8 cellular contexts compared by ENCODE assay signal in genomic region chr13:25232937-25233515, GRCh38. TPM values are rescaled to one million over a fixed set of nuclear protein-coding genes. Genes with fewer than 3 reads are reported as not detected.
DNase-seq lines count a peak whose midpoint lies in the region; ATAC-seq, FAIRE-seq and TF ChIP-seq lines count a peak whose summit lies in the region.

No MANE protein-coding gene starts in this region.

- H3K9me3 ChIP-seq in left ventricle myocardium inferior (replicated peaks) (no peaks in the 10 kb centered on the region), hepatocyte (ENCODE audit: low read depth) (no peaks in the 10 kb centered on the region), thyroid gland (no peaks in the 10 kb centered on the region)

- H3K79me2 ChIP-seq in hepatocyte = no peaks in the 10 kb centered on the region

- H3K4me2 ChIP-seq in hepatocyte = no peak overlapping the region

- no peak for TF ChIP-seq POLR2A in thyroid gland (IDR thresholded peaks at IDR 0.05)

- no peak overlapping the region for H3K4me3 ChIP-seq in left ventricle myocardium inferior
- no peak overlapping the region for H3K4me3 ChIP-seq in hepatocyte
- H3K4me3 ChIP-seq in thyroid gland (replicated peaks in 1 of 3) = no peak overlapping the region

- ATAC-seq in left cardiac atrium = no peak
- no peak for ATAC-seq in GM19452 (IDR thresholded peaks at IDR 0.05; ENCODE audit: unreplicated experiment)

- peak; percentile 47 for FAIRE-seq in TTC549 (lab: Jason Lieb, UNC)

- TF ChIP-seq CTCF in left ventricle myocardium inferior (IDR thresholded peaks at IDR 0.05; ENCODE audit: borderline replicate concordance) (peak; percentile 65), hepatocyte (IDR thresholded peaks at IDR 0.05; ENCODE audit: poor library complexity) (peak; percentile 52), thyroid gland (IDR thresholded peaks at IDR 0.05) (peak; percentile 14 to 62 (median 49))

- peaks cover 16% of the 10 kb centered on the region for H3K27me3 ChIP-seq in left ventricle myocardium inferior (ENCODE audit: low read depth)
- peaks cover 7% of the 10 kb centered on the region for H3K27me3 ChIP-seq in hepatocyte
- no peaks in the 10 kb centered on the region for H3K27me3 ChIP-seq in thyroid gland

- no peaks in the 10 kb centered on the region for H3K9me2 ChIP-seq in hepatocyte (replicated peaks; ENCODE audit: insufficient read depth)

- DNase-seq in left ventricle myocardium inferior (no peak), left cardiac atrium (no peak), M059J (ENCODE audit: low read depth) (peak; percentile 34), hepatocyte (ENCODE audit: low spot score) (peak; percentile 56), thyroid gland (no peak), HK-2 (ENCODE audit: unreplicated experiment) (no peak)

- no peaks in the 10 kb centered on the region for H3K36me3 ChIP-seq in left ventricle myocardium inferior
- H3K36me3 ChIP-seq in hepatocyte (replicated peaks; ENCODE audit: insufficient read depth, low read depth) = no peaks in the 10 kb centered on the region
- no peaks in the 10 kb centered on the region for H3K36me3 ChIP-seq in thyroid gland

- H3K4me1 ChIP-seq in left ventricle myocardium inferior = no peaks in the 10 kb centered on the region
- no peaks in the 10 kb centered on the region for H3K4me1 ChIP-seq in hepatocyte (ENCODE audit: insufficient read depth)
- H3K4me1 ChIP-seq in thyroid gland = no peaks in the 10 kb centered on the region

- WGBS in hepatocyte (ENCODE audit: low lambda C conversion rate, missing lambda C conversion rate) = 45% methylated on average over 2 of the region's 2 CpGs
- 30 to 47% methylated on average over 2 of the region's 2 CpGs for WGBS in thyroid gland, 2 donors

- no peaks in the 10 kb centered on the region for H4K20me1 ChIP-seq in hepatocyte (ENCODE audit: insufficient read depth, poor library complexity, severe bottlenecking)

- H3K27ac ChIP-seq in left ventricle myocardium inferior (replicated peaks) = no peak overlapping the region
- H3K27ac ChIP-seq in hepatocyte = no peak overlapping the region
- H3K27ac ChIP-seq in thyroid gland = no peak overlapping the region

- peak overlapping the region; percentile 50 for H2AFZ ChIP-seq in hepatocyte

- intact Hi-C loops in left ventricle myocardium inferior (cut with micrococcal nuclease) = no loop called here
- intact Hi-C loops in left cardiac atrium (cut with DNase I) = no loop called here
- intact Hi-C loops in thyroid gland (cut with DNase I) = loop anchor here (10.0 kb wide), 1 partner anchor 142 kb away; the partner anchor contains the start of gene ATP8A2

RNA-seq across cellular contexts. Expression of gene MTMR6, which starts 54.3 kb away (rescaled TPM):
- total RNA-seq in left ventricle myocardium inferior = 17.4 TPM
- 10 to 100 TPM; 13.3 to 17.5 TPM for total RNA-seq in left cardiac atrium
- 20.3 and 20.9 TPM in 2 replicates for total RNA-seq in M059J (2014; rRNA removed; shearing (Covaris generic))
- total RNA-seq in hepatocyte = 16.7 and 17.2 TPM in 2 replicates
- polyA plus RNA-seq in hepatocyte = 6.9 and 10.1 TPM in 2 replicates
- 10 to 100 TPM; 25.1 to 34.1 (median 28.5) TPM for total RNA-seq in thyroid gland

Comparison
In these comparisons a context has a peak if more than half of its experiments do, and no peak if none do; other contexts are left out.
1. DNase-seq: peak in M059J (single experiment) and hepatocyte (single experiment); none in left ventricle myocardium inferior (single experiment), left cardiac atrium (single experiment), thyroid gland (0 of 2) and HK-2 (single experiment).
2. Peak in every context shown above with its lines, with median percentiles within 50 percentile points of each other: CTCF ChIP-seq.